1 cellular context compared by ENCODE assay signal in the genomic region with DNA sequence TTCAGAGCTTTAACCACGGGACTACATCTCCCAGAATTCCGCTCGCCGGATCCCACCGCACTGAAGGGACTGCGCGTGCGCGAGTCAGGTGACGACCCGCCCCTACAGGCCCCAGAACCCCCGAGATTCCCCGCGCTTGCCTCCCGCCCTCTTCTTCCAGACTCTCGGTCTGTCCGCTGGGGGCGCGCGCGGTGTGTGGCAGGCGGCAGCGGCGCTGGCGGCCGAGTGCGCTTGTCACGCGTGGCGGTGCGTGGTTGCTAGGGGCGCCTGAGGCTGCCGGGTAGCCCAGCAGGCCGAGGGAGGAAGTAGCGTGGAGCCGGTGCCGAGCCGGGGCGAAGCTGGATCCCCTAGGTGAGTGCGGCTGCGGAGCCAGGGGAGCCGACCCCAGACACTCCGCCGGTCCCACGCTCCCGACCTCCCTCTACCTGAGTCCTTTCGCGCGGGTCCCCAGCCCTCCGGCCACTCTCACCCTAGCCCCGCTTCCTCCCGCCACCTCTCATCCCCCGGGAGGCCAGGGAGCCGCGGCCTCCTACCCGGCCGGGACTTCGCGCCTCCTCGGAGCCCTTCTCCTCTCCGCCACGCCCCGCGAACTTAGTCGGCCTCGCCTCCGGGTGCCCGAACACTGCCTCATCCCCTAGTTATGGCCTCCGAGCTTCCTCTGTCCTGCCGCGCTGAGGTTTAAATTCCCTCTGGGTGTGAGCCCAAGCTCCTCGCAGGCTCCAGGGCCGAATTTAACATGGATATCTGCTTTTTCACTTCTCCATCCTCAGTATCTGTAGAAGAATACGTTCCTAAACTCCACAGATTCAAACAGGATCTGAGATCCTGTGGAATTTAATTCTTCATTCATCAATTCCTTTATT.
TF ChIP-seq lines count a peak whose summit lies in the region.

A gene with protein sequence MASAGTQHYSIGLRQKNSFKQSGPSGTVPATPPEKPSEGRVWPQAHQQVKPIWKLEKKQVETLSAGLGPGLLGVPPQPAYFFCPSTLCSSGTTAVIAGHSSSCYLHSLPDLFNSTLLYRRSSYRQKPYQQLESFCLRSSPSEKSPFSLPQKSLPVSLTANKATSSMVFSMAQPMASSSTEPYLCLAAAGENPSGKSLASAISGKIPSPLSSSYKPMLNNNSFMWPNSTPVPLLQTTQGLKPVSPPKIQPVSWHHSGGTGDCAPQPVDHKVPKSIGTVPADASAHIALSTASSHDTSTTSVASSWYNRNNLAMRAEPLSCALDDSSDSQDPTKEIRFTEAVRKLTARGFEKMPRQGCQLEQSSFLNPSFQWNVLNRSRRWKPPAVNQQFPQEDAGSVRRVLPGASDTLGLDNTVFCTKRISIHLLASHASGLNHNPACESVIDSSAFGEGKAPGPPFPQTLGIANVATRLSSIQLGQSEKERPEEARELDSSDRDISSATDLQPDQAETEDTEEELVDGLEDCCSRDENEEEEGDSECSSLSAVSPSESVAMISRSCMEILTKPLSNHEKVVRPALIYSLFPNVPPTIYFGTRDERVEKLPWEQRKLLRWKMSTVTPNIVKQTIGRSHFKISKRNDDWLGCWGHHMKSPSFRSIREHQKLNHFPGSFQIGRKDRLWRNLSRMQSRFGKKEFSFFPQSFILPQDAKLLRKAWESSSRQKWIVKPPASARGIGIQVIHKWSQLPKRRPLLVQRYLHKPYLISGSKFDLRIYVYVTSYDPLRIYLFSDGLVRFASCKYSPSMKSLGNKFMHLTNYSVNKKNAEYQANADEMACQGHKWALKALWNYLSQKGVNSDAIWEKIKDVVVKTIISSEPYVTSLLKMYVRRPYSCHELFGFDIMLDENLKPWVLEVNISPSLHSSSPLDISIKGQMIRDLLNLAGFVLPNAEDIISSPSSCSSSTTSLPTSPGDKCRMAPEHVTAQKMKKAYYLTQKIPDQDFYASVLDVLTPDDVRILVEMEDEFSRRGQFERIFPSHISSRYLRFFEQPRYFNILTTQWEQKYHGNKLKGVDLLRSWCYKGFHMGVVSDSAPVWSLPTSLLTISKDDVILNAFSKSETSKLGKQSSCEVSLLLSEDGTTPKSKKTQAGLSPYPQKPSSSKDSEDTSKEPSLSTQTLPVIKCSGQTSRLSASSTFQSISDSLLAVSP (plus strand): TSS at position 149 of the 863 bp plus-strand sequence. CDS start 26,842 bp downstream, outside the sequence.

TF ChIP-seq in GM12878, 131 proteins besides CTCF, POLR2A, EP300 and RAD21 (continued from another document and continues in another):
- TF ChIP-seq, protein P1, sequence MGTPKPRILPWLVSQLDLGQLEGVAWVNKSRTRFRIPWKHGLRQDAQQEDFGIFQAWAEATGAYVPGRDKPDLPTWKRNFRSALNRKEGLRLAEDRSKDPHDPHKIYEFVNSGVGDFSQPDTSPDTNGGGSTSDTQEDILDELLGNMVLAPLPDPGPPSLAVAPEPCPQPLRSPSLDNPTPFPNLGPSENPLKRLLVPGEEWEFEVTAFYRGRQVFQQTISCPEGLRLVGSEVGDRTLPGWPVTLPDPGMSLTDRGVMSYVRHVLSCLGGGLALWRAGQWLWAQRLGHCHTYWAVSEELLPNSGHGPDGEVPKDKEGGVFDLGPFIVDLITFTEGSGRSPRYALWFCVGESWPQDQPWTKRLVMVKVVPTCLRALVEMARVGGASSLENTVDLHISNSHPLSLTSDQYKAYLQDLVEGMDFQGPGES (IDR thresholded peaks at IDR 0.05): no peak
- peak; percentile 57 for TF ChIP-seq CREM (IDR thresholded peaks at IDR 0.05; ENCODE audit: low read depth)
- 0 out of 4 replicates have a peak, but pooled peaks of 1 of the 2 experiments have one; percentile 13 for TF ChIP-seq ETV6 (conservative IDR thresholded peaks at IDR 0.05 in 1 of 2, IDR thresholded peaks at IDR 0.05 in 1 of 2; ENCODE audit: borderline replicate concordance in 1 of 2, low read depth in 1 of 2)
- no peak for TF ChIP-seq ASH2L (IDR thresholded peaks at IDR 0.05; ENCODE audit: borderline replicate concordance, low read depth)
- peak in 1 of 2 experiments; percentile 26; a peak in 1 of 4 replicates for TF ChIP-seq CEBPB (IDR thresholded peaks at IDR 0.05; ENCODE audit: borderline replicate concordance in 1 of 2, low read depth in 2 of 2, low read length in 2 of 2)
- no peak for TF ChIP-seq SUZ12 (IDR thresholded peaks at IDR 0.05; ENCODE audit: unreplicated experiment)
- TF ChIP-seq TAF1 (IDR thresholded peaks at IDR 0.05; ENCODE audit: borderline replicate concordance, low read depth, low read length): peak; percentile 25; the same call in 1 of the 2 replicates
- TF ChIP-seq SMC3 (IDR thresholded peaks at IDR 0.05; ENCODE audit: borderline replicate concordance, low read length): peak; percentile 41; the same call in 1 of the 2 replicates
- TF ChIP-seq, protein P2, sequence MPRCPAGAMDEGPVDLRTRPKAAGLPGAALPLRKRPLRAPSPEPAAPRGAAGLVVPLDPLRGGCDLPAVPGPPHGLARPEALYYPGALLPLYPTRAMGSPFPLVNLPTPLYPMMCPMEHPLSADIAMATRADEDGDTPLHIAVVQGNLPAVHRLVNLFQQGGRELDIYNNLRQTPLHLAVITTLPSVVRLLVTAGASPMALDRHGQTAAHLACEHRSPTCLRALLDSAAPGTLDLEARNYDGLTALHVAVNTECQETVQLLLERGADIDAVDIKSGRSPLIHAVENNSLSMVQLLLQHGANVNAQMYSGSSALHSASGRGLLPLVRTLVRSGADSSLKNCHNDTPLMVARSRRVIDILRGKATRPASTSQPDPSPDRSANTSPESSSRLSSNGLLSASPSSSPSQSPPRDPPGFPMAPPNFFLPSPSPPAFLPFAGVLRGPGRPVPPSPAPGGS (IDR thresholded peaks at IDR 0.05; ENCODE audit: borderline replicate concordance, insufficient read depth, low read depth, low read length, poor library complexity, severe bottlenecking): no peak
- no peak for TF ChIP-seq PML (IDR thresholded peaks at IDR 0.05; ENCODE audit: low read length)
- TF ChIP-seq, protein P3, sequence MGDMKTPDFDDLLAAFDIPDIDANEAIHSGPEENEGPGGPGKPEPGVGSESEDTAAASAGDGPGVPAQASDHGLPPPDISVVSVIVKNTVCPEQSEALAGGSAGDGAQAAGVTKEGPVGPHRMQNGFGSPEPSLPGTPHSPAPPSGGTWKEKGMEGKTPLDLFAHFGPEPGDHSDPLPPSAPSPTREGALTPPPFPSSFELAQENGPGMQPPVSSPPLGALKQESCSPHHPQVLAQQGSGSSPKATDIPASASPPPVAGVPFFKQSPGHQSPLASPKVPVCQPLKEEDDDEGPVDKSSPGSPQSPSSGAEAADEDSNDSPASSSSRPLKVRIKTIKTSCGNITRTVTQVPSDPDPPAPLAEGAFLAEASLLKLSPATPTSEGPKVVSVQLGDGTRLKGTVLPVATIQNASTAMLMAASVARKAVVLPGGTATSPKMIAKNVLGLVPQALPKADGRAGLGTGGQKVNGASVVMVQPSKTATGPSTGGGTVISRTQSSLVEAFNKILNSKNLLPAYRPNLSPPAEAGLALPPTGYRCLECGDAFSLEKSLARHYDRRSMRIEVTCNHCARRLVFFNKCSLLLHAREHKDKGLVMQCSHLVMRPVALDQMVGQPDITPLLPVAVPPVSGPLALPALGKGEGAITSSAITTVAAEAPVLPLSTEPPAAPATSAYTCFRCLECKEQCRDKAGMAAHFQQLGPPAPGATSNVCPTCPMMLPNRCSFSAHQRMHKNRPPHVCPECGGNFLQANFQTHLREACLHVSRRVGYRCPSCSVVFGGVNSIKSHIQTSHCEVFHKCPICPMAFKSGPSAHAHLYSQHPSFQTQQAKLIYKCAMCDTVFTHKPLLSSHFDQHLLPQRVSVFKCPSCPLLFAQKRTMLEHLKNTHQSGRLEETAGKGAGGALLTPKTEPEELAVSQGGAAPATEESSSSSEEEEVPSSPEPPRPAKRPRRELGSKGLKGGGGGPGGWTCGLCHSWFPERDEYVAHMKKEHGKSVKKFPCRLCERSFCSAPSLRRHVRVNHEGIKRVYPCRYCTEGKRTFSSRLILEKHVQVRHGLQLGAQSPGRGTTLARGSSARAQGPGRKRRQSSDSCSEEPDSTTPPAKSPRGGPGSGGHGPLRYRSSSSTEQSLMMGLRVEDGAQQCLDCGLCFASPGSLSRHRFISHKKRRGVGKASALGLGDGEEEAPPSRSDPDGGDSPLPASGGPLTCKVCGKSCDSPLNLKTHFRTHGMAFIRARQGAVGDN (IDR thresholded peaks at IDR 0.05): no peak
- TF ChIP-seq SIN3A (IDR thresholded peaks at IDR 0.05; ENCODE audit: low read depth, low read length): peak; percentile 94
- peak; percentile 78; the same call in 1 of the 2 replicates for TF ChIP-seq SMARCA5 (IDR thresholded peaks at IDR 0.05)
- no peak for TF ChIP-seq MEF2B (IDR thresholded peaks at IDR 0.05; ENCODE audit: partially characterized antibody, poor library complexity, severe bottlenecking)
- TF ChIP-seq ESRRA (IDR thresholded peaks at IDR 0.05; ENCODE audit: low read length): 0 out of 2 replicates have a peak, but pooled peaks have one; percentile 35
- TF ChIP-seq TARDBP (IDR thresholded peaks at IDR 0.05; ENCODE audit: borderline replicate concordance): 0 out of 2 replicates have a peak, but pooled peaks have one; percentile 17
- TF ChIP-seq, protein P4, sequence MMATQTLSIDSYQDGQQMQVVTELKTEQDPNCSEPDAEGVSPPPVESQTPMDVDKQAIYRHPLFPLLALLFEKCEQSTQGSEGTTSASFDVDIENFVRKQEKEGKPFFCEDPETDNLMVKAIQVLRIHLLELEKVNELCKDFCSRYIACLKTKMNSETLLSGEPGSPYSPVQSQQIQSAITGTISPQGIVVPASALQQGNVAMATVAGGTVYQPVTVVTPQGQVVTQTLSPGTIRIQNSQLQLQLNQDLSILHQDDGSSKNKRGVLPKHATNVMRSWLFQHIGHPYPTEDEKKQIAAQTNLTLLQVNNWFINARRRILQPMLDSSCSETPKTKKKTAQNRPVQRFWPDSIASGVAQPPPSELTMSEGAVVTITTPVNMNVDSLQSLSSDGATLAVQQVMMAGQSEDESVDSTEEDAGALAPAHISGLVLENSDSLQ (IDR thresholded peaks at IDR 0.05): peak; percentile 80
- TF ChIP-seq FOXM1 (IDR thresholded peaks at IDR 0.05; ENCODE audit: low read depth, low read length): no peak; the same call in 1 of the 2 replicates
- peak; percentile 48; the same call in 1 of the 2 replicates for TF ChIP-seq TBL1XR1 (IDR thresholded peaks at IDR 0.05; ENCODE audit: low read depth, low read length)
- TF ChIP-seq, protein P5, sequence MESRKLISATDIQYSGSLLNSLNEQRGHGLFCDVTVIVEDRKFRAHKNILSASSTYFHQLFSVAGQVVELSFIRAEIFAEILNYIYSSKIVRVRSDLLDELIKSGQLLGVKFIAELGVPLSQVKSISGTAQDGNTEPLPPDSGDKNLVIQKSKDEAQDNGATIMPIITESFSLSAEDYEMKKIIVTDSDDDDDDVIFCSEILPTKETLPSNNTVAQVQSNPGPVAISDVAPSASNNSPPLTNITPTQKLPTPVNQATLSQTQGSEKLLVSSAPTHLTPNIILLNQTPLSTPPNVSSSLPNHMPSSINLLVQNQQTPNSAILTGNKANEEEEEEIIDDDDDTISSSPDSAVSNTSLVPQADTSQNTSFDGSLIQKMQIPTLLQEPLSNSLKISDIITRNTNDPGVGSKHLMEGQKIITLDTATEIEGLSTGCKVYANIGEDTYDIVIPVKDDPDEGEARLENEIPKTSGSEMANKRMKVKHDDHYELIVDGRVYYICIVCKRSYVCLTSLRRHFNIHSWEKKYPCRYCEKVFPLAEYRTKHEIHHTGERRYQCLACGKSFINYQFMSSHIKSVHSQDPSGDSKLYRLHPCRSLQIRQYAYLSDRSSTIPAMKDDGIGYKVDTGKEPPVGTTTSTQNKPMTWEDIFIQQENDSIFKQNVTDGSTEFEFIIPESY (IDR thresholded peaks at IDR 0.05): no peak
- peak; percentile 84 for TF ChIP-seq RAD51 (IDR thresholded peaks at IDR 0.05)
- no peak for TF ChIP-seq POLR2AphosphoS2 (IDR thresholded peaks at IDR 0.05; ENCODE audit: low read depth, low read length)
- TF ChIP-seq, protein P6, sequence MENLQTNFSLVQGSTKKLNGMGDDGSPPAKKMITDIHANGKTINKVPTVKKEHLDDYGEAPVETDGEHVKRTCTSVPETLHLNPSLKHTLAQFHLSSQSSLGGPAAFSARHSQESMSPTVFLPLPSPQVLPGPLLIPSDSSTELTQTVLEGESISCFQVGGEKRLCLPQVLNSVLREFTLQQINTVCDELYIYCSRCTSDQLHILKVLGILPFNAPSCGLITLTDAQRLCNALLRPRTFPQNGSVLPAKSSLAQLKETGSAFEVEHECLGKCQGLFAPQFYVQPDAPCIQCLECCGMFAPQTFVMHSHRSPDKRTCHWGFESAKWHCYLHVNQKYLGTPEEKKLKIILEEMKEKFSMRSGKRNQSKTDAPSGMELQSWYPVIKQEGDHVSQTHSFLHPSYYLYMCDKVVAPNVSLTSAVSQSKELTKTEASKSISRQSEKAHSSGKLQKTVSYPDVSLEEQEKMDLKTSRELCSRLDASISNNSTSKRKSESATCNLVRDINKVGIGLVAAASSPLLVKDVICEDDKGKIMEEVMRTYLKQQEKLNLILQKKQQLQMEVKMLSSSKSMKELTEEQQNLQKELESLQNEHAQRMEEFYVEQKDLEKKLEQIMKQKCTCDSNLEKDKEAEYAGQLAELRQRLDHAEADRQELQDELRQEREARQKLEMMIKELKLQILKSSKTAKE (IDR thresholded peaks at IDR 0.05; ENCODE audit: low read depth, poor library complexity, severe bottlenecking): no peak
- no peak for TF ChIP-seq EZH2 (IDR thresholded peaks at IDR 0.05; ENCODE audit: borderline replicate concordance, control insufficient read depth, low read depth, low read length)
- no peak for TF ChIP-seq SMAD1 (IDR thresholded peaks at IDR 0.05; ENCODE audit: low read depth, partially characterized antibody)
- TF ChIP-seq, protein P7, sequence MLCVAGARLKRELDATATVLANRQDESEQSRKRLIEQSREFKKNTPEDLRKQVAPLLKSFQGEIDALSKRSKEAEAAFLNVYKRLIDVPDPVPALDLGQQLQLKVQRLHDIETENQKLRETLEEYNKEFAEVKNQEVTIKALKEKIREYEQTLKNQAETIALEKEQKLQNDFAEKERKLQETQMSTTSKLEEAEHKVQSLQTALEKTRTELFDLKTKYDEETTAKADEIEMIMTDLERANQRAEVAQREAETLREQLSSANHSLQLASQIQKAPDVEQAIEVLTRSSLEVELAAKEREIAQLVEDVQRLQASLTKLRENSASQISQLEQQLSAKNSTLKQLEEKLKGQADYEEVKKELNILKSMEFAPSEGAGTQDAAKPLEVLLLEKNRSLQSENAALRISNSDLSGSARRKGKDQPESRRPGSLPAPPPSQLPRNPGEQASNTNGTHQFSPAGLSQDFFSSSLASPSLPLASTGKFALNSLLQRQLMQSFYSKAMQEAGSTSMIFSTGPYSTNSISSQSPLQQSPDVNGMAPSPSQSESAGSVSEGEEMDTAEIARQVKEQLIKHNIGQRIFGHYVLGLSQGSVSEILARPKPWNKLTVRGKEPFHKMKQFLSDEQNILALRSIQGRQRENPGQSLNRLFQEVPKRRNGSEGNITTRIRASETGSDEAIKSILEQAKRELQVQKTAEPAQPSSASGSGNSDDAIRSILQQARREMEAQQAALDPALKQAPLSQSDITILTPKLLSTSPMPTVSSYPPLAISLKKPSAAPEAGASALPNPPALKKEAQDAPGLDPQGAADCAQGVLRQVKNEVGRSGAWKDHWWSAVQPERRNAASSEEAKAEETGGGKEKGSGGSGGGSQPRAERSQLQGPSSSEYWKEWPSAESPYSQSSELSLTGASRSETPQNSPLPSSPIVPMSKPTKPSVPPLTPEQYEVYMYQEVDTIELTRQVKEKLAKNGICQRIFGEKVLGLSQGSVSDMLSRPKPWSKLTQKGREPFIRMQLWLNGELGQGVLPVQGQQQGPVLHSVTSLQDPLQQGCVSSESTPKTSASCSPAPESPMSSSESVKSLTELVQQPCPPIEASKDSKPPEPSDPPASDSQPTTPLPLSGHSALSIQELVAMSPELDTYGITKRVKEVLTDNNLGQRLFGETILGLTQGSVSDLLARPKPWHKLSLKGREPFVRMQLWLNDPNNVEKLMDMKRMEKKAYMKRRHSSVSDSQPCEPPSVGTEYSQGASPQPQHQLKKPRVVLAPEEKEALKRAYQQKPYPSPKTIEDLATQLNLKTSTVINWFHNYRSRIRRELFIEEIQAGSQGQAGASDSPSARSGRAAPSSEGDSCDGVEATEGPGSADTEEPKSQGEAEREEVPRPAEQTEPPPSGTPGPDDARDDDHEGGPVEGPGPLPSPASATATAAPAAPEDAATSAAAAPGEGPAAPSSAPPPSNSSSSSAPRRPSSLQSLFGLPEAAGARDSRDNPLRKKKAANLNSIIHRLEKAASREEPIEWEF (IDR thresholded peaks at IDR 0.05; ENCODE audit: insufficient replicate concordance, low read depth, low read length): no peak
- TF ChIP-seq HDAC2 (IDR thresholded peaks at IDR 0.05): no peak
